31 cellular contexts compared by ENCODE assay signal in the genomic region with DNA sequence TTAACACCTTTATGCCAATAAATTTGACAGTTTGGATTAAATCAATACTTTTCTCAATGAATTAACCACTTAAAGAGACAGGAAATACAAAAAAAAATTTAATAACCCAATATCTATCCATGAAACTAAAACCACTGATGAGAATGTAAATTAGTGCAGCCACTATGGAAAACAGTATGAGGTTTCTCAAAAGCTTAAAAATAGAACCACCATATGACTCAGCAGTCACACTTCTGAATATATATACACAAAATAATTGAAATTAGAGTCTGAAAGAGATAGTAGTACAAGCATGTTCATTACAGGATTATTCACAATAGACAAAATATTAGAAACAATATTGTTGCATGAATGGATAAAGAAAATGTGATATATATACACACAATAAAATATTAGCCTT.
"Had no signal": no experiment of that assay in that cellular context is flagged by ENCODE, and none has a peak within 500 bp of the region (broad histone marks: within the 10 kb centered on the region; RNA-seq: fewer than 3 reads in every experiment).

No MANE protein-coding gene starts in this region.

- H3K36me3 ChIP-seq: adrenal gland, esophagus muscularis mucosa, gastrocnemius medialis, heart left ventricle, WERI-Rb-1 had no signal

- H3K4me1 ChIP-seq: adrenal gland, body of pancreas, esophagus muscularis mucosa, foreskin keratinocyte, gastrocnemius medialis, heart left ventricle had no signal

- H3K27ac ChIP-seq: adrenal gland, body of pancreas, esophagus muscularis mucosa, foreskin keratinocyte, gastrocnemius medialis, heart left ventricle, WERI-Rb-1 had no signal

- H3K9me3 ChIP-seq: adrenal gland, body of pancreas, gastrocnemius medialis had no signal

- ATAC-seq: activated CD4-positive, CD25-positive, alpha-beta regulatory T cell treated with anti-CD3 and anti-CD28 coated beads, Interleukin-2, amount 50 U/mL, for 24 hours; activated CD8-positive, alpha-beta memory T cell treated with anti-CD3 and anti-CD28 coated beads, Interleukin-2, amount 10 ng/mL, durations not matched to agents 7 days and 5 days; activated CD8-positive, alpha-beta T cell treated with anti-CD3 and anti-CD28 coated beads, Interleukin-2, amount 10 ng/mL, durations not matched to agents 7 days and 5 days; activated naive CD8-positive, alpha-beta T cell treated with anti-CD3 and anti-CD28 coated beads, Interleukin-2, amount 50 U/mL, for 24 hours; body of pancreas; effector memory CD8-positive, alpha-beta T cell; foreskin keratinocyte; gastrocnemius medialis; heart left ventricle had no signal

- DNase-seq: activated B cell treated with CpG ODN at 0.5 μM for 24 hours; activated CD4-positive, alpha-beta memory T cell treated with anti-CD3 and anti-CD28 coated beads for 36 hours; activated CD4-positive, alpha-beta T cell treated with anti-CD3 and anti-CD28 coated beads for 48 hours; activated CD4-positive, alpha-beta T cell treated with anti-CD3 and anti-CD28 coated beads, Interleukin-2, amount 50 U/mL, for 1 hour; activated CD8-positive, alpha-beta memory T cell treated with anti-CD3 and anti-CD28 coated beads, Interleukin-2, amount 10 ng/mL, durations not matched to agents 7 days and 5 days; activated CD8-positive, alpha-beta memory T cell treated with anti-CD3 and anti-CD28 coated beads, Interleukin-2, amount 50 U/mL, for 4 hours; activated CD8-positive, alpha-beta T cell treated with anti-CD3 and anti-CD28 coated beads, Interleukin-2, amount 10 ng/mL, durations not matched to agents 7 days and 5 days; activated effector memory CD4-positive, alpha-beta T cell treated with anti-CD3 and anti-CD28 coated beads, Interleukin-2, amount 50 U/mL, for 16 hours; activated naive CD4-positive, alpha-beta T cell treated with anti-CD3 and anti-CD28 coated beads for 36 hours; activated naive CD8-positive, alpha-beta T cell treated with anti-CD3 and anti-CD28 coated beads for 36 hours; activated naive CD8-positive, alpha-beta T cell treated with anti-CD3 and anti-CD28 coated beads, Interleukin-2, amount 50 U/mL, for 24 hours; activated T-cell treated with anti-CD3 and anti-CD28 coated beads, Interleukin-2, amount 50 U/mL, for 1 hour; activated T-cell treated with anti-CD3 and anti-CD28 coated beads, Interleukin-2, amount 50 U/mL, for 48 hours; adrenal gland; amygdala; aorta; body of pancreas; caudate nucleus; cortex of kidney; dermis blood vessel endothelial cell; effector CD4-positive, alpha-beta T cell; effector memory CD8-positive, alpha-beta T cell; erythroblast; foreskin keratinocyte; gastrocnemius medialis; glutamatergic neuron; heart left ventricle; T1000; WERI-Rb-1 had no signal

- H3K4me3 ChIP-seq: adrenal gland, body of pancreas, esophagus muscularis mucosa, gastrocnemius medialis, heart left ventricle had no signal

- H3K27me3 ChIP-seq: adrenal gland, body of pancreas, esophagus muscularis mucosa, foreskin keratinocyte, gastrocnemius medialis, heart left ventricle had no signal
